Comparison of ENCODE assay signal across 8 cellular contexts in the genomic region with DNA sequence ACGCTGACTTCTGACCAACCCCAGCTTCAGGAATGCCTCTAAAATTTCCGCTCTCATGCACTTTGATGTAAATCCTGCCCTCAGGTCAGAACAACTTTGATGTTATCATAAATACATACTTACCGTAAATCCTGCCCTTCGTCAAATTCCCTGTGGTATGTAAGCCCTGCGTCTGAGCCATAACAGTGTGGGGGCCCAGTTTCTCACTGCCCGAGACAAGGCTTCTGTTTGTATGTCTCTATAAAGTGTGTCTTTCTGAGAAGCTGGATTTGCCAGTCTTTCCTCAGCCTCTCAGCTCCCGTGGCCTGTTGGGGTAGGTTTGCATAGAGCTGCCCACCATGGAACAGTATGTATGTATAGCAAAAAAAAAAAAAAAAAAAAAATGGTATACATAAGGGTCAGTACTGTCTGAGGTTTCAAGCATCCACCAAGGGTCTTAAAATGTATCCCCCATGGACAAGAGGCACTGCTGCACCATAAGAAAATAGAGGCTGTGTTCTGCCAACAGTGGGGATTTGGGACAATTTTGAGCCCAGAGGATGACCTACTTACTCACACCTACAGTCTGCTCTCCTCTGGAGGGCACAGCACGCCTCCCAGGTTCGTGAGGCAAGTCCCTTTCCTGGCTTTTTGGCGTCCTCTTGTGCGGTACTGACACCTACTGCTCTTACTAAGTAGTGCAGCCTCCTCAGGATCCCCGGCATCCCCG. TPM values are rescaled to one million over a fixed set of nuclear protein-coding genes. Genes with fewer than 3 reads are reported as not detected.
DNase-seq lines count a peak whose midpoint lies in the region; ATAC-seq and TF ChIP-seq lines count a peak whose summit lies in the region.

No MANE protein-coding gene starts in this region.

- TF ChIP-seq CTCF in HEK293 (tag by site-specific recombination; IDR thresholded peaks at IDR 0.05) (peak; percentile 90), left ventricle myocardium inferior (IDR thresholded peaks at IDR 0.05; ENCODE audit: borderline replicate concordance) (peak; percentile 96)

- no peak for ATAC-seq in HG03097 (IDR thresholded peaks at IDR 0.05; ENCODE audit: low FRiP score, unreplicated experiment)

- no peaks in the 10 kb centered on the region for H3K27me3 ChIP-seq in left ventricle myocardium inferior (ENCODE audit: low read depth)

- intact Hi-C loops in left ventricle myocardium inferior (cut with micrococcal nuclease) = loop anchor here (5.0 kb wide), 1 partner anchor 66 kb away; a partner anchor contains a TSS

- H3K4me3 ChIP-seq in HEK293 (ENCODE audit: low read depth, low read length) (no peak overlapping the region), left ventricle myocardium inferior (no peak overlapping the region)

- peak; percentile 78 for DNase-seq in Daoy (ENCODE audit: low read depth)
- DNase-seq in NCI-H146 treated with DMSO at 0.1 percent for 48 hours (lab: John Stamatoyannopoulos, UW; ENCODE audit: unreplicated experiment) = peak; percentile 48
- DNase-seq in T-helper 2 cell = peak; percentile 42 to 85 (median 66)
- peak; percentile 64 for DNase-seq in left ventricle myocardium inferior
- DNase-seq in retina = peak; percentile 80

- H3K4me1 ChIP-seq in HEK293 (ENCODE audit: control insufficient read depth, insufficient read depth, low read length) (peaks cover 3% of the 10 kb centered on the region; the same call in 1 of the 2 replicates), left ventricle myocardium inferior (peaks cover 28% of the 10 kb centered on the region)

- peaks cover 11 to 45% of the 10 kb centered on the region in 2 experiments; a peak in 2 of 3 replicates for H3K36me3 ChIP-seq in HEK293 (ENCODE audit: control insufficient read depth in 2 of 2, insufficient read depth in 1 of 2, low read length in 2 of 2)
- H3K36me3 ChIP-seq in left ventricle myocardium inferior = peaks cover 56% of the 10 kb centered on the region

- H3K9me3 ChIP-seq in HEK293 (ENCODE audit: control insufficient read depth, insufficient read depth, low read depth, low read length) (no peaks in the 10 kb centered on the region), left ventricle myocardium inferior (replicated peaks) (no peaks in the 10 kb centered on the region)

- POLR2A ChIA-PET in HEK293 (lab: Yijun Ruan, JAX) = interaction anchor here (0.6 to 3.8 kb wide), 6 partner anchors 17 to 389 kb away, joined by 3 to 39 read pairs (median 6); a partner anchor contains a TSS

- no peak overlapping the region for H3K27ac ChIP-seq in HEK293 (ENCODE audit: extremely low read depth, low read depth, low read length)
- peak overlapping the region; percentile 29 for H3K27ac ChIP-seq in angular gyrus (ENCODE audit: low read depth, low read length)
- no peak overlapping the region for H3K27ac ChIP-seq in left ventricle myocardium inferior (replicated peaks)

- CTCF ChIA-PET in HEK293 (lab: Yijun Ruan, JAX) = interaction anchor here (0.5 to 4.9 kb wide), 32 partner anchors 8 to 508 kb away, joined by 3 to 151 read pairs (median 4); a partner anchor contains a TSS

TF ChIP-seq in HEK293, 187 proteins besides CTCF, POLR2A, EP300 and RAD21 (continues in another document):
- TF ChIP-seq HOXD13 (CRISPR knock-in tag; IDR thresholded peaks at IDR 0.05; ENCODE audit: borderline replicate concordance) (no peak), SCRT1 (tag by site-specific recombination; IDR thresholded peaks at IDR 0.05; ENCODE audit: borderline replicate concordance) (no peak), ZNF571 (tag by site-specific recombination; IDR thresholded peaks at IDR 0.05) (no peak), ZNF426 (tag by site-specific recombination; IDR thresholded peaks at IDR 0.05) (no peak), RBAK (tag by site-specific recombination; IDR thresholded peaks at IDR 0.05) (no peak), ZNF621 (tag by site-specific recombination; IDR thresholded peaks at IDR 0.05) (no peak), ZBTB21 (tag by site-specific recombination; IDR thresholded peaks at IDR 0.05) (no peak), ZNF624 (tag by site-specific recombination; IDR thresholded peaks at IDR 0.05) (no peak), ZNF211 (tag by site-specific recombination; IDR thresholded peaks at IDR 0.05; ENCODE audit: low read depth) (no peak), ZNF510 (tag by site-specific recombination; IDR thresholded peaks at IDR 0.05; ENCODE audit: insufficient replicate concordance) (no peak), KLF8 (tag by site-specific recombination; IDR thresholded peaks at IDR 0.05) (no peak), ZNF354C (tag by site-specific recombination; IDR thresholded peaks at IDR 0.05; ENCODE audit: borderline replicate concordance, low read depth) (no peak), SCRT2 (tag by site-specific recombination; IDR thresholded peaks at IDR 0.05) (no peak), ZNF2 (tag by site-specific recombination; IDR thresholded peaks at IDR 0.05) (no peak), GFI1B (tag by site-specific recombination; IDR thresholded peaks at IDR 0.05) (0 out of 2 replicates have a peak, but pooled peaks have one; percentile 15), ZNF391 (tag by site-specific recombination; IDR thresholded peaks at IDR 0.05; ENCODE audit: borderline replicate concordance, low read depth) (no peak), MYNN (tag by site-specific recombination; IDR thresholded peaks at IDR 0.05; ENCODE audit: borderline replicate concordance) (no peak), GLIS1 (tag by site-specific recombination; IDR thresholded peaks at IDR 0.05) (peak; percentile 66), ZNF658 (tag by site-specific recombination; IDR thresholded peaks at IDR 0.05) (no peak), REPIN1 (tag by site-specific recombination; IDR thresholded peaks at IDR 0.05; ENCODE audit: low read depth) (no peak)
- TF ChIP-seq, protein P1, sequence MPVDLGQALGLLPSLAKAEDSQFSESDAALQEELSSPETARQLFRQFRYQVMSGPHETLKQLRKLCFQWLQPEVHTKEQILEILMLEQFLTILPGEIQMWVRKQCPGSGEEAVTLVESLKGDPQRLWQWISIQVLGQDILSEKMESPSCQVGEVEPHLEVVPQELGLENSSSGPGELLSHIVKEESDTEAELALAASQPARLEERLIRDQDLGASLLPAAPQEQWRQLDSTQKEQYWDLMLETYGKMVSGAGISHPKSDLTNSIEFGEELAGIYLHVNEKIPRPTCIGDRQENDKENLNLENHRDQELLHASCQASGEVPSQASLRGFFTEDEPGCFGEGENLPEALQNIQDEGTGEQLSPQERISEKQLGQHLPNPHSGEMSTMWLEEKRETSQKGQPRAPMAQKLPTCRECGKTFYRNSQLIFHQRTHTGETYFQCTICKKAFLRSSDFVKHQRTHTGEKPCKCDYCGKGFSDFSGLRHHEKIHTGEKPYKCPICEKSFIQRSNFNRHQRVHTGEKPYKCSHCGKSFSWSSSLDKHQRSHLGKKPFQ (tag by site-specific recombination; IDR thresholded peaks at IDR 0.05) = peak; percentile 48; the same call in 1 of the 2 replicates
- TF ChIP-seq, protein P2, sequence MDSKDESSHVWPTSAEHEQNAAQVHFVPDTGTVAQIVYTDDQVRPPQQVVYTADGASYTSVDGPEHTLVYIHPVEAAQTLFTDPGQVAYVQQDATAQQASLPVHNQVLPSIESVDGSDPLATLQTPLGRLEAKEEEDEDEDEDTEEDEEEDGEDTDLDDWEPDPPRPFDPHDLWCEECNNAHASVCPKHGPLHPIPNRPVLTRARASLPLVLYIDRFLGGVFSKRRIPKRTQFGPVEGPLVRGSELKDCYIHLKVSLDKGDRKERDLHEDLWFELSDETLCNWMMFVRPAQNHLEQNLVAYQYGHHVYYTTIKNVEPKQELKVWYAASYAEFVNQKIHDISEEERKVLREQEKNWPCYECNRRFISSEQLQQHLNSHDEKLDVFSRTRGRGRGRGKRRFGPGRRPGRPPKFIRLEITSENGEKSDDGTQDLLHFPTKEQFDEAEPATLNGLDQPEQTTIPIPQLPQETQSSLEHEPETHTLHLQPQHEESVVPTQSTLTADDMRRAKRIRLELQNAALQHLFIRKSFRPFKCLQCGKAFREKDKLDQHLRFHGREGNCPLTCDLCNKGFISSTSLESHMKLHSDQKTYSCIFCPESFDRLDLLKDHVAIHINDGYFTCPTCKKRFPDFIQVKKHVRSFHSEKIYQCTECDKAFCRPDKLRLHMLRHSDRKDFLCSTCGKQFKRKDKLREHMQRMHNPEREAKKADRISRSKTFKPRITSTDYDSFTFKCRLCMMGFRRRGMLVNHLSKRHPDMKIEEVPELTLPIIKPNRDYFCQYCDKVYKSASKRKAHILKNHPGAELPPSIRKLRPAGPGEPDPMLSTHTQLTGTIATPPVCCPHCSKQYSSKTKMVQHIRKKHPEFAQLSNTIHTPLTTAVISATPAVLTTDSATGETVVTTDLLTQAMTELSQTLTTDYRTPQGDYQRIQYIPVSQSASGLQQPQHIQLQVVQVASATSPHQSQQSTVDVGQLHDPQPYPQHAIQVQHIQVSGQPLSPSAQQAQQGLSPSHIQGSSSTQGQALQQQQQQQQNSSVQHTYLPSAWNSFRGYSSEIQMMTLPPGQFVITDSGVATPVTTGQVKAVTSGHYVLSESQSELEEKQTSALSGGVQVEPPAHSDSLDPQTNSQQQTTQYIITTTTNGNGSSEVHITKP (tag by site-specific recombination; IDR thresholded peaks at IDR 0.05) = no peak
- TF ChIP-seq, protein P3, sequence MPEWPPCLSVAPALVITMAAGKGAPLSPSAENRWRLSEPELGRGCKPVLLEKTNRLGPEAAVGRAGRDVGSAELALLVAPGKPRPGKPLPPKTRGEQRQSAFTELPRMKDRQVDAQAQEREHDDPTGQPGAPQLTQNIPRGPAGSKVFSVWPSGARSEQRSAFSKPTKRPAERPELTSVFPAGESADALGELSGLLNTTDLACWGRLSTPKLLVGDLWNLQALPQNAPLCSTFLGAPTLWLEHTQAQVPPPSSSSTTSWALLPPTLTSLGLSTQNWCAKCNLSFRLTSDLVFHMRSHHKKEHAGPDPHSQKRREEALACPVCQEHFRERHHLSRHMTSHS (tag by site-specific recombination; IDR thresholded peaks at IDR 0.05) = no peak
- TF ChIP-seq, protein P4, sequence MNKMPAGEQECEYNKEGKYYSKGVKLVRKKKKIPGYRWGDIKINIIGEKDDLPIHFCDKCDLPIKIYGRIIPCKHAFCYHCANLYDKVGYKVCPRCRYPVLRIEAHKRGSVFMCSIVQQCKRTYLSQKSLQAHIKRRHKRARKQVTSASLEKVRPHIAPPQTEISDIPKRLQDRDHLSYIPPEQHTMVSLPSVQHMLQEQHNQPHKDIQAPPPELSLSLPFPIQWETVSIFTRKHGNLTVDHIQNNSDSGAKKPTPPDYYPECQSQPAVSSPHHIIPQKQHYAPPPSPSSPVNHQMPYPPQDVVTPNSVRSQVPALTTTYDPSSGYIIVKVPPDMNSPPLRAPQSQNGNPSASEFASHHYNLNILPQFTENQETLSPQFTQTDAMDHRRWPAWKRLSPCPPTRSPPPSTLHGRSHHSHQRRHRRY (tag by site-specific recombination; IDR thresholded peaks at IDR 0.05) = no peak

RNA-seq across cellular contexts. Expression of a gene that starts 17.5 kb away (rescaled TPM):
- 37.9 and 74.9 TPM in 2 replicates for total RNA-seq in Daoy (2014; rRNA removed; shearing (Covaris generic))
- total RNA-seq in left ventricle myocardium inferior = 25.6 TPM

RNA-seq across cellular contexts. Expression of a gene that starts 17.6 kb away (rescaled TPM):
- 6.6 and 6.7 TPM in 2 replicates for total RNA-seq in Daoy (2014; rRNA removed; shearing (Covaris generic))
- 13.6 TPM for total RNA-seq in left ventricle myocardium inferior
